Comparison of ENCODE assay signal across 1 cellular context in the genomic region with DNA sequence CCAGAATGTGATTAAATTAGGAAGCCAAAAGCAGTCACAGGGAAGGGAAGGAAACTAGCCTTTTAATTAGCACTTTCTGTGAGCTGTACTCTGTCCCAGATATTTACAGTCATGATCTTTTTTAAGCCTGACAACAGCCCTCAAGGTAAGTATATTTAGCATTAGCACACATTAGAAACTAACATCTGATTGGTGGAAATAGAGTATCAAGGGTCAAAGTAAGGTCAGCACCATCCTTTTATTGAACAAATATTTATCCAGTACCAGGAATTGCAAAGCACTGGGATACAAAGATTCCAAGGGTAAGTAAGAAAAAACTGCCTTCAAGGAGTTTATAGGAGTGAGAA.
TF ChIP-seq lines count a peak whose summit lies in the region.

No MANE protein-coding gene starts in this region.

TF ChIP-seq in HepG2, 621 proteins besides CTCF, POLR2A, EP300 and RAD21 (continued from another document and continues in another):
- TF ChIP-seq, protein P1, sequence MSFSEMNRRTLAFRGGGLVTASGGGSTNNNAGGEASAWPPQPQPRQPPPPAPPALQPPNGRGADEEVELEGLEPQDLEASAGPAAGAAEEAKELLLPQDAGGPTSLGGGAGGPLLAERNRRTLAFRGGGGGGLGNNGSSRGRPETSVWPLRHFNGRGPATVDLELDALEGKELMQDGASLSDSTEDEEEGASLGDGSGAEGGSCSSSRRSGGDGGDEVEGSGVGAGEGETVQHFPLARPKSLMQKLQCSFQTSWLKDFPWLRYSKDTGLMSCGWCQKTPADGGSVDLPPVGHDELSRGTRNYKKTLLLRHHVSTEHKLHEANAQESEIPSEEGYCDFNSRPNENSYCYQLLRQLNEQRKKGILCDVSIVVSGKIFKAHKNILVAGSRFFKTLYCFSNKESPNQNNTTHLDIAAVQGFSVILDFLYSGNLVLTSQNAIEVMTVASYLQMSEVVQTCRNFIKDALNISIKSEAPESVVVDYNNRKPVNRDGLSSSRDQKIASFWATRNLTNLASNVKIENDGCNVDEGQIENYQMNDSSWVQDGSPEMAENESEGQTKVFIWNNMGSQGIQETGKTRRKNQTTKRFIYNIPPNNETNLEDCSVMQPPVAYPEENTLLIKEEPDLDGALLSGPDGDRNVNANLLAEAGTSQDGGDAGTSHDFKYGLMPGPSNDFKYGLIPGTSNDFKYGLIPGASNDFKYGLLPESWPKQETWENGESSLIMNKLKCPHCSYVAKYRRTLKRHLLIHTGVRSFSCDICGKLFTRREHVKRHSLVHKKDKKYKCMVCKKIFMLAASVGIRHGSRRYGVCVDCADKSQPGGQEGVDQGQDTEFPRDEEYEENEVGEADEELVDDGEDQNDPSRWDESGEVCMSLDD (CRISPR knock-in tag; IDR thresholded peaks at IDR 0.05; ENCODE audit: borderline replicate concordance), result no peak
- TF ChIP-seq TGIF2 (CRISPR knock-in tag; IDR thresholded peaks at IDR 0.05), result no peak
- no peak for TF ChIP-seq NR3C1 (CRISPR knock-in tag; IDR thresholded peaks at IDR 0.05)
- TF ChIP-seq TP53 (CRISPR knock-in tag; conservative IDR thresholded peaks at IDR 0.05), result no peak
- no peak for TF ChIP-seq ZNF629 (CRISPR knock-in tag; conservative IDR thresholded peaks at IDR 0.05)
- no peak for TF ChIP-seq HIVEP1 (CRISPR knock-in tag; IDR thresholded peaks at IDR 0.05)
- no peak for TF ChIP-seq HNF4G (IDR thresholded peaks at IDR 0.05; ENCODE audit: borderline replicate concordance, low read depth, low read length)
- TF ChIP-seq HNF4G (CRISPR knock-in tag; IDR thresholded peaks at IDR 0.05; ENCODE audit: borderline replicate concordance, low read depth), result no peak
- TF ChIP-seq TEAD3 (CRISPR knock-in tag; optimal IDR thresholded peaks at IDR 0.05; ENCODE audit: borderline replicate concordance), result peak; percentile 30
- TF ChIP-seq ZNF577 (CRISPR knock-in tag; IDR thresholded peaks at IDR 0.05; ENCODE audit: borderline replicate concordance, low read depth), result no peak
- TF ChIP-seq NR2F6 (IDR thresholded peaks at IDR 0.05), result peak; percentile 85
- peak; percentile 75 for TF ChIP-seq NR2F6 (CRISPR knock-in tag; IDR thresholded peaks at IDR 0.05)
- TF ChIP-seq ZNF34 (CRISPR knock-in tag; IDR thresholded peaks at IDR 0.05; ENCODE audit: borderline replicate concordance), result no peak
- TF ChIP-seq ZNF556 (CRISPR knock-in tag; IDR thresholded peaks at IDR 0.05; ENCODE audit: borderline replicate concordance), result no peak
- peak; percentile 44; the same call in 1 of the 2 replicates for TF ChIP-seq KDM6A (CRISPR knock-in tag; IDR thresholded peaks at IDR 0.05; ENCODE audit: low read depth)
- TF ChIP-seq NAIF1 (CRISPR knock-in tag; IDR thresholded peaks at IDR 0.05; ENCODE audit: borderline replicate concordance), result no peak
- no peak for TF ChIP-seq ZNF367 (CRISPR knock-in tag; IDR thresholded peaks at IDR 0.05; ENCODE audit: borderline replicate concordance)
- TF ChIP-seq GATAD2A (CRISPR knock-in tag; IDR thresholded peaks at IDR 0.05), result peak; percentile 65
- peak; percentile 91 for TF ChIP-seq RARA (CRISPR knock-in tag; IDR thresholded peaks at IDR 0.05)
- TF ChIP-seq ZSCAN20 (CRISPR knock-in tag; IDR thresholded peaks at IDR 0.05; ENCODE audit: borderline replicate concordance), result no peak
- TF ChIP-seq ZNF550 (CRISPR knock-in tag; IDR thresholded peaks at IDR 0.05; ENCODE audit: borderline replicate concordance), result no peak
- TF ChIP-seq CCAR2 (optimal IDR thresholded peaks at IDR 0.05; ENCODE audit: low read depth, low read length), result no peak
- no peak for TF ChIP-seq ZNF562 (CRISPR knock-in tag; IDR thresholded peaks at IDR 0.05; ENCODE audit: borderline replicate concordance)
- TF ChIP-seq, protein P2, sequence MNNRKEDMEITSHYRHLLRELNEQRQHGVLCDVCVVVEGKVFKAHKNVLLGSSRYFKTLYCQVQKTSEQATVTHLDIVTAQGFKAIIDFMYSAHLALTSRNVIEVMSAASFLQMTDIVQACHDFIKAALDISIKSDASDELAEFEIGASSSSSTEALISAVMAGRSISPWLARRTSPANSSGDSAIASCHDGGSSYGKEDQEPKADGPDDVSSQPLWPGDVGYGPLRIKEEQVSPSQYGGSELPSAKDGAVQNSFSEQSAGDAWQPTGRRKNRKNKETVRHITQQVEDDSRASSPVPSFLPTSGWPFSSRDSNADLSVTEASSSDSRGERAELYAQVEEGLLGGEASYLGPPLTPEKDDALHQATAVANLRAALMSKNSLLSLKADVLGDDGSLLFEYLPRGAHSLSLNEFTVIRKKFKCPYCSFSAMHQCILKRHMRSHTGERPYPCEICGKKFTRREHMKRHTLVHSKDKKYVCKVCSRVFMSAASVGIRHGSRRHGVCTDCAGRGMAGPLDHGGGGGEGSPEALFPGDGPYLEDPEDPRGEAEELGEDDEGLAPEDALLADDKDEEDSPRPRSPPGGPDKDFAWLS (CRISPR knock-in tag; IDR thresholded peaks at IDR 0.05; ENCODE audit: borderline replicate concordance), result no peak
- TF ChIP-seq, protein P3, sequence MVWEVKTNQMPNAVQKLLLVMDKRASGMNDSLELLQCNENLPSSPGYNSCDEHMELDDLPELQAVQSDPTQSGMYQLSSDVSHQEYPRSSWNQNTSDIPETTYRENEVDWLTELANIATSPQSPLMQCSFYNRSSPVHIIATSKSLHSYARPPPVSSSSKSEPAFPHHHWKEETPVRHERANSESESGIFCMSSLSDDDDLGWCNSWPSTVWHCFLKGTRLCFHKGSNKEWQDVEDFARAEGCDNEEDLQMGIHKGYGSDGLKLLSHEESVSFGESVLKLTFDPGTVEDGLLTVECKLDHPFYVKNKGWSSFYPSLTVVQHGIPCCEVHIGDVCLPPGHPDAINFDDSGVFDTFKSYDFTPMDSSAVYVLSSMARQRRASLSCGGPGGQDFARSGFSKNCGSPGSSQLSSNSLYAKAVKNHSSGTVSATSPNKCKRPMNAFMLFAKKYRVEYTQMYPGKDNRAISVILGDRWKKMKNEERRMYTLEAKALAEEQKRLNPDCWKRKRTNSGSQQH (CRISPR knock-in tag; IDR thresholded peaks at IDR 0.05; ENCODE audit: low read depth), result no peak
- TF ChIP-seq ZNF780A (CRISPR knock-in tag; IDR thresholded peaks at IDR 0.05), result no peak
- no peak; the same call in 1 of the 2 replicates for TF ChIP-seq ZNF782 (CRISPR knock-in tag; IDR thresholded peaks at IDR 0.05; ENCODE audit: borderline replicate concordance)
- TF ChIP-seq, protein P4, sequence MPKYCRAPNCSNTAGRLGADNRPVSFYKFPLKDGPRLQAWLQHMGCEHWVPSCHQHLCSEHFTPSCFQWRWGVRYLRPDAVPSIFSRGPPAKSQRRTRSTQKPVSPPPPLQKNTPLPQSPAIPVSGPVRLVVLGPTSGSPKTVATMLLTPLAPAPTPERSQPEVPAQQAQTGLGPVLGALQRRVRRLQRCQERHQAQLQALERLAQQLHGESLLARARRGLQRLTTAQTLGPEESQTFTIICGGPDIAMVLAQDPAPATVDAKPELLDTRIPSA (CRISPR knock-in tag; IDR thresholded peaks at IDR 0.05; ENCODE audit: borderline replicate concordance), result no peak
- no peak for TF ChIP-seq SIN3B (IDR thresholded peaks at IDR 0.05; ENCODE audit: low read length)
- TF ChIP-seq, protein P5, sequence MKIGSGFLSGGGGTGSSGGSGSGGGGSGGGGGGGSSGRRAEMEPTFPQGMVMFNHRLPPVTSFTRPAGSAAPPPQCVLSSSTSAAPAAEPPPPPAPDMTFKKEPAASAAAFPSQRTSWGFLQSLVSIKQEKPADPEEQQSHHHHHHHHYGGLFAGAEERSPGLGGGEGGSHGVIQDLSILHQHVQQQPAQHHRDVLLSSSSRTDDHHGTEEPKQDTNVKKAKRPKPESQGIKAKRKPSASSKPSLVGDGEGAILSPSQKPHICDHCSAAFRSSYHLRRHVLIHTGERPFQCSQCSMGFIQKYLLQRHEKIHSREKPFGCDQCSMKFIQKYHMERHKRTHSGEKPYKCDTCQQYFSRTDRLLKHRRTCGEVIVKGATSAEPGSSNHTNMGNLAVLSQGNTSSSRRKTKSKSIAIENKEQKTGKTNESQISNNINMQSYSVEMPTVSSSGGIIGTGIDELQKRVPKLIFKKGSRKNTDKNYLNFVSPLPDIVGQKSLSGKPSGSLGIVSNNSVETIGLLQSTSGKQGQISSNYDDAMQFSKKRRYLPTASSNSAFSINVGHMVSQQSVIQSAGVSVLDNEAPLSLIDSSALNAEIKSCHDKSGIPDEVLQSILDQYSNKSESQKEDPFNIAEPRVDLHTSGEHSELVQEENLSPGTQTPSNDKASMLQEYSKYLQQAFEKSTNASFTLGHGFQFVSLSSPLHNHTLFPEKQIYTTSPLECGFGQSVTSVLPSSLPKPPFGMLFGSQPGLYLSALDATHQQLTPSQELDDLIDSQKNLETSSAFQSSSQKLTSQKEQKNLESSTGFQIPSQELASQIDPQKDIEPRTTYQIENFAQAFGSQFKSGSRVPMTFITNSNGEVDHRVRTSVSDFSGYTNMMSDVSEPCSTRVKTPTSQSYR (CRISPR knock-in tag; IDR thresholded peaks at IDR 0.05; ENCODE audit: borderline replicate concordance), result no peak
- no peak for TF ChIP-seq NR2C2 (CRISPR knock-in tag; IDR thresholded peaks at IDR 0.05; ENCODE audit: borderline replicate concordance)
- no peak for TF ChIP-seq ZNF30 (CRISPR knock-in tag; IDR thresholded peaks at IDR 0.05)
- no peak for TF ChIP-seq IRX3 (CRISPR knock-in tag; IDR thresholded peaks at IDR 0.05; ENCODE audit: borderline replicate concordance, low read depth)
- TF ChIP-seq SIN3A (IDR thresholded peaks at IDR 0.05; ENCODE audit: borderline replicate concordance, low read depth, low read length), result no peak
- TF ChIP-seq GPN1 (CRISPR knock-in tag; IDR thresholded peaks at IDR 0.05; ENCODE audit: borderline replicate concordance), result no peak
- TF ChIP-seq RORA (CRISPR knock-in tag; IDR thresholded peaks at IDR 0.05), result no peak
- TF ChIP-seq ARNTL (CRISPR knock-in tag; IDR thresholded peaks at IDR 0.05), result no peak
- TF ChIP-seq ZNF891 (CRISPR knock-in tag; IDR thresholded peaks at IDR 0.05), result no peak
- no peak for TF ChIP-seq ZNF660 (CRISPR knock-in tag; IDR thresholded peaks at IDR 0.05; ENCODE audit: borderline replicate concordance, low read depth)
- TF ChIP-seq KAT7 (CRISPR knock-in tag; IDR thresholded peaks at IDR 0.05; ENCODE audit: borderline replicate concordance), result no peak
- no peak; the same call in 1 of the 2 replicates for TF ChIP-seq NFYB (CRISPR knock-in tag; IDR thresholded peaks at IDR 0.05)
- TF ChIP-seq, protein P6, sequence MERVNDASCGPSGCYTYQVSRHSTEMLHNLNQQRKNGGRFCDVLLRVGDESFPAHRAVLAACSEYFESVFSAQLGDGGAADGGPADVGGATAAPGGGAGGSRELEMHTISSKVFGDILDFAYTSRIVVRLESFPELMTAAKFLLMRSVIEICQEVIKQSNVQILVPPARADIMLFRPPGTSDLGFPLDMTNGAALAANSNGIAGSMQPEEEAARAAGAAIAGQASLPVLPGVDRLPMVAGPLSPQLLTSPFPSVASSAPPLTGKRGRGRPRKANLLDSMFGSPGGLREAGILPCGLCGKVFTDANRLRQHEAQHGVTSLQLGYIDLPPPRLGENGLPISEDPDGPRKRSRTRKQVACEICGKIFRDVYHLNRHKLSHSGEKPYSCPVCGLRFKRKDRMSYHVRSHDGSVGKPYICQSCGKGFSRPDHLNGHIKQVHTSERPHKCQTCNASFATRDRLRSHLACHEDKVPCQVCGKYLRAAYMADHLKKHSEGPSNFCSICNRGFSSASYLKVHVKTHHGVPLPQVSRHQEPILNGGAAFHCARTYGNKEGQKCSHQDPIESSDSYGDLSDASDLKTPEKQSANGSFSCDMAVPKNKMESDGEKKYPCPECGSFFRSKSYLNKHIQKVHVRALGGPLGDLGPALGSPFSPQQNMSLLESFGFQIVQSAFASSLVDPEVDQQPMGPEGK (CRISPR knock-in tag; IDR thresholded peaks at IDR 0.05), result no peak
- TF ChIP-seq, protein P7, sequence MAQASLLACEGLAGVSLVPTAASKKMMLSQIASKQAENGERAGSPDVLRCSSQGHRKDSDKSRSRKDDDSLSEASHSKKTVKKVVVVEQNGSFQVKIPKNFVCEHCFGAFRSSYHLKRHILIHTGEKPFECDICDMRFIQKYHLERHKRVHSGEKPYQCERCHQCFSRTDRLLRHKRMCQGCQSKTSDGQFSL (CRISPR knock-in tag; IDR thresholded peaks at IDR 0.05), result no peak
- TF ChIP-seq HNRNPK (IDR thresholded peaks at IDR 0.05; ENCODE audit: low read depth, low read length, poor library complexity, severe bottlenecking), result no peak
- TF ChIP-seq, protein P8, sequence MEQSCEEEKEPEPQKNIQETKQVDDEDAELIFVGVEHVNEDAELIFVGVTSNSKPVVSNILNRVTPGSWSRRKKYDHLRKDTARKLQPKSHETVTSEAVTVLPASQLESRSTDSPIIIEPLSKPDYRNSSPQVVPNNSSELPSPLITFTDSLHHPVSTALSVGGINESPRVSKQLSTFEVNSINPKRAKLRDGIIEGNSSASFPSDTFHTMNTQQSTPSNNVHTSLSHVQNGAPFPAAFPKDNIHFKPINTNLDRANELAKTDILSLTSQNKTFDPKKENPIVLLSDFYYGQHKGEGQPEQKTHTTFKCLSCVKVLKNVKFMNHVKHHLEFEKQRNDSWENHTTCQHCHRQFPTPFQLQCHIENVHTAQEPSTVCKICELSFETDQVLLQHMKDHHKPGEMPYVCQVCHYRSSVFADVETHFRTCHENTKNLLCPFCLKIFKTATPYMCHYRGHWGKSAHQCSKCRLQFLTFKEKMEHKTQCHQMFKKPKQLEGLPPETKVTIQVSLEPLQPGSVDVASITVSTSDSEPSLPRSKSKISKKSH (CRISPR knock-in tag; IDR thresholded peaks at IDR 0.05; ENCODE audit: borderline replicate concordance), result no peak
- no peak for TF ChIP-seq AHR (CRISPR knock-in tag; IDR thresholded peaks at IDR 0.05)
- peak; percentile 79; the same call in 1 of the 2 replicates for TF ChIP-seq ZNF354B (CRISPR knock-in tag; IDR thresholded peaks at IDR 0.05)
- no peak for TF ChIP-seq HMG20B (CRISPR knock-in tag; conservative IDR thresholded peaks at IDR 0.05)
- no peak for TF ChIP-seq TBX3 (IDR thresholded peaks at IDR 0.05; ENCODE audit: borderline replicate concordance)
- no peak for TF ChIP-seq SOX13 (IDR thresholded peaks at IDR 0.05)
- TF ChIP-seq SOX13 (CRISPR knock-in tag; conservative IDR thresholded peaks at IDR 0.05 in 1 of 2, IDR thresholded peaks at IDR 0.05 in 1 of 2), result 0 out of 4 replicates have a peak, but pooled peaks of 1 of the 2 experiments have one; percentile 52
- no peak for TF ChIP-seq ZNF335 (CRISPR knock-in tag; IDR thresholded peaks at IDR 0.05)
- TF ChIP-seq, protein P9, sequence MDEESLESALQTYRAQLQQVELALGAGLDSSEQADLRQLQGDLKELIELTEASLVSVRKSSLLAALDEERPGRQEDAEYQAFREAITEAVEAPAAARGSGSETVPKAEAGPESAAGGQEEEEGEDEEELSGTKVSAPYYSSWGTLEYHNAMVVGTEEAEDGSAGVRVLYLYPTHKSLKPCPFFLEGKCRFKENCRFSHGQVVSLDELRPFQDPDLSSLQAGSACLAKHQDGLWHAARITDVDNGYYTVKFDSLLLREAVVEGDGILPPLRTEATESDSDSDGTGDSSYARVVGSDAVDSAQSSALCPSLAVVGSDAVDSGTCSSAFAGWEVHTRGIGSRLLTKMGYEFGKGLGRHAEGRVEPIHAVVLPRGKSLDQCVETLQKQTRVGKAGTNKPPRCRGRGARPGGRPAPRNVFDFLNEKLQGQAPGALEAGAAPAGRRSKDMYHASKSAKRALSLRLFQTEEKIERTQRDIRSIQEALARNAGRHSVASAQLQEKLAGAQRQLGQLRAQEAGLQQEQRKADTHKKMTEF (CRISPR knock-in tag; IDR thresholded peaks at IDR 0.05), result no peak; the same call in 1 of the 2 replicates
- TF ChIP-seq ELF4 (CRISPR knock-in tag; IDR thresholded peaks at IDR 0.05; ENCODE audit: borderline replicate concordance), result no peak
- no peak for TF ChIP-seq FOXC1 (CRISPR knock-in tag; IDR thresholded peaks at IDR 0.05; ENCODE audit: borderline replicate concordance)
- TF ChIP-seq YY1 (IDR thresholded peaks at IDR 0.05; ENCODE audit: insufficient read depth, insufficient replicate concordance, low read depth, low read length), result no peak
